15 cellular contexts compared by ENCODE assay signal in the genomic region with DNA sequence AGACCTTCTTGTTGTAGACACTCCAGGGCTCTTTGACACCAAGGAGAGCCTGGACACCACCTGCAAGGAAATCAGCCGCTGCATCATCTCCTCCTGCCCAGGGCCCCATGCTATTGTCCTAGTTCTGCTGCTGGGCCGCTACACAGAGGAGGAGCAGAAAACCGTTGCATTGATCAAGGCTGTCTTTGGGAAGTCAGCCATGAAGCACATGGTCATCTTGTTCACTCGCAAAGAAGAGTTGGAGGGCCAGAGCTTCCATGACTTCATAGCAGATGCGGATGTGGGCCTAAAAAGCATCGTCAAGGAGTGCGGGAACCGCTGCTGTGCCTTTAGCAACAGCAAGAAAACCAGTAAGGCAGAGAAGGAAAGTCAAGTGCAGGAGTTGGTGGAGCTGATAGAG. TPM values are rescaled to one million over a fixed set of nuclear protein-coding genes. Genes with fewer than 3 reads are reported as not detected.
DNase-seq lines count a peak whose midpoint lies in the region; ATAC-seq and TF ChIP-seq lines count a peak whose summit lies in the region.
"Had no signal": no experiment of that assay in that cellular context is flagged by ENCODE, and none has a peak within 500 bp of the region (broad histone marks: within the 10 kb centered on the region; RNA-seq: fewer than 3 reads in every experiment).

No MANE protein-coding gene starts in this region.

- H3K9me3 ChIP-seq in esophagus muscularis mucosa, result peaks cover 0 to 3% (median 0%) of the 10 kb centered on the region in 4 donors
- no peaks in the 10 kb centered on the region for H3K9me3 ChIP-seq in stomach
- H3K9me3 ChIP-seq: SJSA1, thyroid gland had no signal

- H3K27ac Mint-ChIP-seq in activated T-cell treated with anti-CD3 and anti-CD28 coated beads, Interleukin-2, amount 50 U/mL, for 24 hours, result peak overlapping the region; percentile 94

- H3K9me3 Mint-ChIP-seq in activated T-cell treated with anti-CD3 and anti-CD28 coated beads, Interleukin-2, amount 50 U/mL, for 24 hours, result peaks cover 12% of the 10 kb centered on the region

- DNase-seq in activated CD8-positive, alpha-beta memory T cell treated with anti-CD3 and anti-CD28 coated beads for 24 hours, result peak; percentile 82
- no peak for DNase-seq in activated CD8-positive, alpha-beta memory T cell treated with anti-CD3 and anti-CD28 coated beads, Interleukin-2, amount 50 U/mL, for 4 hours
- DNase-seq in activated T-cell treated with anti-CD3 and anti-CD28 coated beads, Interleukin-2, amount 50 U/mL, for 24 hours, result peak; percentile 76
- DNase-seq in esophagus muscularis mucosa (ENCODE audit: extremely low spot score) (no peak), stomach (no peak)
- DNase-seq: DMS53, head of caudate nucleus, NCI-H1092 treated with DMSO at 0.1 percent for 48 hours, NCI-H524 treated with DMSO at 0.1 percent for 48 hours, posterior cingulate gyrus, thyroid gland had no signal

- no peak for TF ChIP-seq EP300 in esophagus muscularis mucosa (IDR thresholded peaks at IDR 0.05)
- TF ChIP-seq EP300 in stomach (IDR thresholded peaks at IDR 0.05), result no peak

- ATAC-seq in GM19463 (IDR thresholded peaks at IDR 0.05; ENCODE audit: unreplicated experiment) (no peak), GM21526 (IDR thresholded peaks at IDR 0.05; ENCODE audit: low FRiP score, unreplicated experiment) (no peak), HG03135 (IDR thresholded peaks at IDR 0.05; ENCODE audit: unreplicated experiment) (no peak)

- TF ChIP-seq CTCF in esophagus muscularis mucosa (IDR thresholded peaks at IDR 0.05), result no peak
- TF ChIP-seq CTCF in stomach (IDR thresholded peaks at IDR 0.05), result no peak

- no peaks in the 10 kb centered on the region for H3K4me1 ChIP-seq in esophagus muscularis mucosa
- no peaks in the 10 kb centered on the region for H3K4me1 ChIP-seq in stomach
- H3K4me1 ChIP-seq: SJSA1 had no signal

- no peak for TF ChIP-seq POLR2A in esophagus muscularis mucosa (IDR thresholded peaks at IDR 0.05; ENCODE audit: low read depth)
- TF ChIP-seq POLR2A in stomach (IDR thresholded peaks at IDR 0.05), result no peak

- H3K36me3 ChIP-seq in esophagus muscularis mucosa, result peaks cover 0 to 10% (median 0%) of the 10 kb centered on the region in 4 donors
- peaks cover 0 to 4% (median 0%) of the 10 kb centered on the region in 4 donors for H3K36me3 ChIP-seq in stomach
- H3K36me3 ChIP-seq: SJSA1, thyroid gland had no signal

- intact Hi-C loops in esophagus muscularis mucosa (cut with DNase I), result no loop called here
- intact Hi-C loops in stomach (cut with DNase I; ENCODE audit: low total_unique reads), result no loop called here

- WGBS in esophagus muscularis mucosa, result 74% methylated on average over 8 of the region's 8 CpGs
- WGBS in stomach, 5 donors, result 57 to 88% (median 80%) methylated on average over 8 of the region's 8 CpGs

- peak overlapping the region; percentile 80 for H3K4me3 Mint-ChIP-seq in activated T-cell treated with anti-CD3 and anti-CD28 coated beads, Interleukin-2, amount 50 U/mL, for 24 hours

- H3K27ac ChIP-seq in esophagus muscularis mucosa (replicated peaks in 1 of 4) (peak overlapping the region in 3 of 4 donors; percentile 26 to 50 (median 35)), stomach (peak overlapping the region in 3 of 5 donors; percentile 21 to 71 (median 26))
- H3K27ac ChIP-seq: SJSA1 had no signal

- H3K27me3 ChIP-seq in esophagus muscularis mucosa (no peaks in the 10 kb centered on the region), stomach (no peaks in the 10 kb centered on the region)
- H3K27me3 ChIP-seq: SJSA1, thyroid gland had no signal

- no peaks in the 10 kb centered on the region for H3K27me3 Mint-ChIP-seq in activated T-cell treated with anti-CD3 and anti-CD28 coated beads, Interleukin-2, amount 50 U/mL, for 24 hours

- H3K4me3 ChIP-seq in esophagus muscularis mucosa (peak overlapping the region; percentile 34 to 49 (median 46)), stomach (peak overlapping the region; percentile 14 to 42 (median 30))
- H3K4me3 ChIP-seq: SJSA1, thyroid gland had no signal

- H3K36me3 Mint-ChIP-seq in activated T-cell treated with anti-CD3 and anti-CD28 coated beads, Interleukin-2, amount 50 U/mL, for 24 hours (ENCODE audit: low read depth), result peaks cover 61% of the 10 kb centered on the region

- peaks cover 58% of the 10 kb centered on the region for H3K4me1 Mint-ChIP-seq in activated T-cell treated with anti-CD3 and anti-CD28 coated beads, Interleukin-2, amount 50 U/mL, for 24 hours (ENCODE audit: low read depth)

RNA-seq across cellular contexts. Expression of a gene that starts 5.5 kb away (rescaled TPM):
- total RNA-seq in esophagus muscularis mucosa (10 to 100 TPM; 15.8 to 22.0 (median 19.9) TPM), stomach (10 to 100 TPM in 2 of 5 donors, 1 to 10 TPM in 2, not detected in 1; 1.2 to 13.0 (median 7.5) TPM)
- polyA plus RNA-seq in stomach, result 10 to 100 TPM in 2 of 3 donors, 1 to 10 TPM in 1; 9.0 to 15.9 (median 14.8) TPM
- total RNA-seq: SJSA1 had no signal

RNA-seq across cellular contexts. Expression of a gene that starts 47.0 kb away (rescaled TPM):
- total RNA-seq in esophagus muscularis mucosa (10 to 100 TPM; 18.3 to 35.3 (median 31.1) TPM), stomach (10 to 100 TPM in 3 of 5 donors, under 1 TPM in 1, not detected in 1; 0.89 to 79.9 (median 19.7) TPM)
- polyA plus RNA-seq in stomach, result 10 to 100 TPM; 11.2 to 16.6 (median 12.2) TPM
- total RNA-seq: SJSA1 had no signal

Comparison
In these comparisons a context has a peak if more than half of its experiments do, and no peak if none do; other contexts are left out.
1. DNase-seq: peak in activated CD8-positive, alpha-beta memory T cell treated with anti-CD3 and anti-CD28 coated beads for 24 hours (single experiment) and activated T-cell treated with anti-CD3 and anti-CD28 coated beads, Interleukin-2, amount 50 U/mL, for 24 hours (single experiment); none in activated CD8-positive, alpha-beta memory T cell treated with anti-CD3 and anti-CD28 coated beads, Interleukin-2, amount 50 U/mL, for 4 hours (single experiment), esophagus muscularis mucosa (single experiment) and stomach (single experiment).